Comparison of ENCODE assay signal across 26 cellular contexts in the genomic region with DNA sequence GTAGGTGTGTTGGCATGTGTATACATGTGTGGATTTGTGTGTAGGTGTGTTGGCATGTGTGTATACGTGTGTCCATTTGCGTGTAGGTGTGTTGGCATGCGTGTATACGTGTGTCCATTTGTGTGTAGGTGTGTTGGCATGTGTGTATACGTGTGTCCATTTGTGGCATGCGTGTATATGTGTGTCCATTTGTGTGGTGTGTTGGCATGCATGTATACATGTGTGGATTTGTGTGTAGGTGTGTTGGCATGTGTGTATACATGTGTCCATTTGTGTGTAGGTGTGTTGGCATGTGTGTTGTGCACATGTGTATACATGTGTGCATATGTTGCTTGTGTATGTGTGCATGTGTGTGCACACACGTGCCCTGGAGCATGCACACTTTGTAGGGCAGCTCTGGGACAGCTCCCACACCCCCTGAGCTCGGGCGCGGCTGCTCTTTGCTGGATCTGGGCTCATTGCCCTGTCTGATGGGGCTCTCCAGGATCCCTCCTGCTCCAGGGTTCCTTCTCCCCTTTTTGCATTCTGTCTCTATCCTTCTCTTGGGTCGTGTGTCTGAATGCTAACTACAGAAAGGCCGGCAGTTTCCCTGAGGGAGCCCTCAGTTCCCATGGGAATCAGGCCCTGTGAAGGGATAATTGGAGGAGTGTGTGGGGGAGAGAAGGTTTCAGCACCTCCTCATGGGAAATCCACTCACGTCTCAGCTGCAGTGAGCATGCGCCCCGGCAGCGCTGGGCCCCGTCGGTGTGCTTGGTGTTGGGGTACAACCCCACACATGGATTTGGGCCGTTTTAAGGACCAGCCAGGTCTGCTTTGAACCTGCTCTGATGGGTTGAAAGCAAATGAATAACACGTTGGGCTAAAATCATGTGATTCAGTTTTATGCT.
DNase-seq lines count a peak whose midpoint lies in the region; ATAC-seq, FAIRE-seq and TF ChIP-seq lines count a peak whose summit lies in the region.
"Had no signal": no experiment of that assay in that cellular context is flagged by ENCODE, and none has a peak within 500 bp of the region (broad histone marks: within the 10 kb centered on the region; RNA-seq: fewer than 3 reads in every experiment).

No MANE protein-coding gene starts in this region.

- H3K9ac ChIP-seq in astrocyte (ENCODE audit: low read length) = no peak overlapping the region

- H3K9me3 Mint-ChIP-seq in astrocyte (ENCODE audit: unreplicated experiment) = peaks cover 9% of the 10 kb centered on the region

- H3K4me1 Mint-ChIP-seq in astrocyte (ENCODE audit: low read depth, unreplicated experiment) = peaks cover 3% of the 10 kb centered on the region
- H3K4me1 Mint-ChIP-seq: B cell; stimulated activated naive CD8-positive, alpha-beta T cell treated with anti-CD3 and anti-CD28 coated beads, Interleukin-15, amount 100 ng/mL, for 72 hours had no signal

- no peaks in the 10 kb centered on the region for H3K79me2 ChIP-seq in astrocyte (ENCODE audit: insufficient read depth, low read length)
- H3K79me2 ChIP-seq: hepatocyte had no signal

- DNase-seq in right atrium auricular region (ENCODE audit: low spot score) (peak; percentile 7), Right ventricle myocardium inferior (ENCODE audit: missing footprints) (no peak), astrocyte (ENCODE audit: low read depth) (no peak), lung (ENCODE audit: low spot score) (peak; percentile 11), upper lobe of right lung (peak; percentile 26), RKO (ENCODE audit: low spot score) (no peak), dedifferentiated amniotic fluid mesenchymal stem cell (ENCODE audit: extremely low spot score) (no peak), omental fat pad (ENCODE audit: low spot score) (no peak)
- DNase-seq: activated CD4-positive, alpha-beta T cell treated with anti-CD3 and anti-CD28 coated beads for 48 hours; activated T-cell treated with anti-CD3 and anti-CD28 coated beads, Interleukin-2, amount 50 U/mL, for 48 hours; EL; Kasumi-1; NCI-H1417; NCI-H2081 treated with DMSO at 0.1 percent for 48 hours; NCI-H226; Peyer's patch; stimulated activated CD4-positive, alpha-beta T cell treated with anti-CD3 and anti-CD28 coated beads, Interleukin-2, amount 100 ng/mL, for 24 hours; stimulated activated naive CD8-positive, alpha-beta T cell treated with anti-CD3 and anti-CD28 coated beads, Interleukin-15, amount 100 ng/mL, for 72 hours; SW 1271; T1000 had no signal

- WGBS in lung, 2 donors = 90 to 93% methylated on average over 20 of the region's 20 CpGs

- peaks cover 5% of the 10 kb centered on the region for H3K36me3 Mint-ChIP-seq in astrocyte (ENCODE audit: low read depth, unreplicated experiment)

- intact Hi-C loops in Right ventricle myocardium inferior (cut with DNase I) = loop anchor here (5.0 kb wide), 1 partner anchor 54 kb away; no protein-coding TSS in a partner anchor
- intact Hi-C loops in upper lobe of right lung (cut with DNase I) = no loop called here

- H3K36me3 ChIP-seq in right atrium auricular region = no peaks in the 10 kb centered on the region
- H3K36me3 ChIP-seq in astrocyte (ENCODE audit: insufficient read depth, low read length) = no peaks in the 10 kb centered on the region
- no peaks in the 10 kb centered on the region for H3K36me3 ChIP-seq in lung (ENCODE audit: control insufficient read depth in 2 of 2, insufficient read depth in 2 of 2, low read length in 2 of 2)
- no peaks in the 10 kb centered on the region for H3K36me3 ChIP-seq in upper lobe of right lung
- H3K36me3 ChIP-seq: HAP-1, Peyer's patch, SJCRH30 had no signal

- no peak overlapping the region for H3K4me2 ChIP-seq in astrocyte (ENCODE audit: low read length)
- H3K4me2 ChIP-seq: A549, hepatocyte had no signal

- TF ChIP-seq CTCF in right atrium auricular region (IDR thresholded peaks at IDR 0.05) (no peak), astrocyte (IDR thresholded peaks at IDR 0.05; ENCODE audit: insufficient read depth, low read depth, low read length) (no peak), lung (IDR thresholded peaks at IDR 0.05; ENCODE audit: control extremely low read depth, extremely low read depth) (no peak), upper lobe of right lung (IDR thresholded peaks at IDR 0.05) (no peak), omental fat pad (IDR thresholded peaks at IDR 0.05) (no peak)

- H2AFZ ChIP-seq in astrocyte (ENCODE audit: low read depth, low read length) = peak overlapping the region; percentile 26
- H2AFZ ChIP-seq: hepatocyte had no signal

- peak; percentile 55 for FAIRE-seq in astrocyte (lab: Jason Lieb, UNC)
- FAIRE-seq: A549, endothelial cell of umbilical vein had no signal

- H3K4me3 ChIP-seq in right atrium auricular region = no peak overlapping the region
- no peak overlapping the region for H3K4me3 ChIP-seq in astrocyte (ENCODE audit: insufficient read depth, low read depth, low read length)
- H3K4me3 ChIP-seq in lung = no peak overlapping the region
- H3K4me3 ChIP-seq in upper lobe of right lung = no peak overlapping the region
- H3K4me3 ChIP-seq: A549, HAP-1, hepatocyte, Peyer's patch, SJCRH30 had no signal

- H3K4me3 Mint-ChIP-seq in astrocyte (ENCODE audit: unreplicated experiment) = no peak overlapping the region
- H3K4me3 Mint-ChIP-seq: B cell; stimulated activated naive CD8-positive, alpha-beta T cell treated with anti-CD3 and anti-CD28 coated beads, Interleukin-15, amount 100 ng/mL, for 72 hours had no signal

- peaks cover 14% of the 10 kb centered on the region for H3K27me3 Mint-ChIP-seq in astrocyte (ENCODE audit: low read depth, unreplicated experiment)
- H3K27me3 Mint-ChIP-seq: B cell; stimulated activated naive CD8-positive, alpha-beta T cell treated with anti-CD3 and anti-CD28 coated beads, Interleukin-15, amount 100 ng/mL, for 72 hours had no signal

- H3K27ac ChIP-seq in right atrium auricular region (no peak overlapping the region), astrocyte (ENCODE audit: low read depth, low read length) (no peak overlapping the region), lung (ENCODE audit: low read depth in 1 of 2, low read length in 1 of 2) (peak overlapping the region in 1 of 2 donors; percentile 82), upper lobe of right lung (no peak overlapping the region)
- H3K27ac ChIP-seq: A549, hepatocyte, SJCRH30 had no signal

- no peak overlapping the region for H3K27ac Mint-ChIP-seq in astrocyte (ENCODE audit: unreplicated experiment)
- H3K27ac Mint-ChIP-seq: B cell had no signal

- H3K9me3 ChIP-seq in right atrium auricular region (peaks cover 0 to 15% of the 10 kb centered on the region in 2 donors), astrocyte (ENCODE audit: insufficient read depth, low read depth, low read length) (peaks cover 10% of the 10 kb centered on the region), lung (ENCODE audit: control insufficient read depth in 2 of 2, insufficient read depth in 1 of 2, low read length in 1 of 2) (peaks cover 0 to 19% of the 10 kb centered on the region in 2 donors), upper lobe of right lung (no peaks in the 10 kb centered on the region)
- H3K9me3 ChIP-seq: A549, HAP-1, SJCRH30 had no signal

- no peak for ATAC-seq in Right ventricle myocardium inferior
- ATAC-seq in lung (ENCODE audit: insufficient read depth, low FRiP score) = no peak
- no peak for ATAC-seq in upper lobe of right lung
- no peak for ATAC-seq in omental fat pad (ENCODE audit: low FRiP score)
- ATAC-seq: A549; stimulated activated naive CD8-positive, alpha-beta T cell treated with anti-CD3 and anti-CD28 coated beads, Interleukin-15, amount 100 ng/mL, for 72 hours had no signal

- H4K20me1 ChIP-seq in astrocyte (ENCODE audit: insufficient read depth, low read length) = no peaks in the 10 kb centered on the region

- H3K4me1 ChIP-seq in right atrium auricular region (no peaks in the 10 kb centered on the region), astrocyte (ENCODE audit: insufficient read depth, low read length) (peaks cover 10% of the 10 kb centered on the region), lung (ENCODE audit: control insufficient read depth in 2 of 2, insufficient read depth in 2 of 2, low read length in 2 of 2) (peaks cover 0 to 15% of the 10 kb centered on the region in 2 donors), upper lobe of right lung (peaks cover 4% of the 10 kb centered on the region)
- H3K4me1 ChIP-seq: A549, HAP-1, Peyer's patch had no signal

- H3K27me3 ChIP-seq in right atrium auricular region = no peaks in the 10 kb centered on the region
- H3K27me3 ChIP-seq in astrocyte (ENCODE audit: insufficient read depth, low read length) = no peaks in the 10 kb centered on the region
- no peaks in the 10 kb centered on the region for H3K27me3 ChIP-seq in lung (ENCODE audit: control insufficient read depth, insufficient read depth)
- no peaks in the 10 kb centered on the region for H3K27me3 ChIP-seq in upper lobe of right lung
- H3K27me3 ChIP-seq: hepatocyte, Peyer's patch, SJCRH30 had no signal

Comparison
In these comparisons a context has a peak if more than half of its experiments do, and no peak if none do; other contexts are left out.
1. DNase-seq: peak in right atrium auricular region (single experiment), lung (single experiment) and upper lobe of right lung (single experiment); none in Right ventricle myocardium inferior (single experiment), astrocyte (single experiment), RKO (single experiment), dedifferentiated amniotic fluid mesenchymal stem cell (single experiment) and omental fat pad (single experiment).